ENCODE assay signal across 8 cellular contexts in the genomic region with DNA sequence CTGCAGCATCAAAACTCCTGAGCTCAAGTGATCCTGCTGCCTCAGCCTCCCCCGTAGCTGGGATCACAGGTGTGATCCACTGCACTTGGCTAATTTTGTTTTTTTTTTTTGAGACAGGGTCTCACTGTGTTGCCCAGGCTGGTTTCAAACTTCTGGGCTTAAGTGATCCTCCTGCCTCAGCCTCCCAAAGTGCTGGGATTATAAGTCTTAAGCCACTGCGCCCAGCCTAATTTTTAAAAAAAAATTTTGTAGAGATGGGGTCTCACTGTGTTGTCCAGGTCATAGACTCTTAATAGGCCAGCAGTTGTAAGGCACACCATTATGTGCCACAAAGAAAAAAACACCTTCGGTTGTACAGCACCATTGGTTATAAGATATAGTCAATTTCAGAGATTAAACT.
"Had no signal": no experiment of that assay in that cellular context is flagged by ENCODE, and none has a peak within 500 bp of the region (broad histone marks: within the 10 kb centered on the region; RNA-seq: fewer than 3 reads in every experiment).

No MANE protein-coding gene starts in this region.

- ATAC-seq: HepG2 had no signal

- H3K27me3 Mint-ChIP-seq: IgD-negative memory B cell had no signal

- H3K9ac ChIP-seq: KMS-11 had no signal

- H3K4me3 Mint-ChIP-seq: IgD-negative memory B cell had no signal

- H3K9me3 Mint-ChIP-seq: IgD-negative memory B cell had no signal

- H3K4me1 Mint-ChIP-seq: IgD-negative memory B cell had no signal

- H3K27ac ChIP-seq: HL-60, KMS-11 had no signal

- DNase-seq: IMR-90, KBM-7, KG1 had no signal

- FAIRE-seq: HepG2, HTR-8/SVneo had no signal

- H3K4me2 ChIP-seq: KMS-11 had no signal
